1 cellular context compared by ENCODE assay signal in the genomic region with DNA sequence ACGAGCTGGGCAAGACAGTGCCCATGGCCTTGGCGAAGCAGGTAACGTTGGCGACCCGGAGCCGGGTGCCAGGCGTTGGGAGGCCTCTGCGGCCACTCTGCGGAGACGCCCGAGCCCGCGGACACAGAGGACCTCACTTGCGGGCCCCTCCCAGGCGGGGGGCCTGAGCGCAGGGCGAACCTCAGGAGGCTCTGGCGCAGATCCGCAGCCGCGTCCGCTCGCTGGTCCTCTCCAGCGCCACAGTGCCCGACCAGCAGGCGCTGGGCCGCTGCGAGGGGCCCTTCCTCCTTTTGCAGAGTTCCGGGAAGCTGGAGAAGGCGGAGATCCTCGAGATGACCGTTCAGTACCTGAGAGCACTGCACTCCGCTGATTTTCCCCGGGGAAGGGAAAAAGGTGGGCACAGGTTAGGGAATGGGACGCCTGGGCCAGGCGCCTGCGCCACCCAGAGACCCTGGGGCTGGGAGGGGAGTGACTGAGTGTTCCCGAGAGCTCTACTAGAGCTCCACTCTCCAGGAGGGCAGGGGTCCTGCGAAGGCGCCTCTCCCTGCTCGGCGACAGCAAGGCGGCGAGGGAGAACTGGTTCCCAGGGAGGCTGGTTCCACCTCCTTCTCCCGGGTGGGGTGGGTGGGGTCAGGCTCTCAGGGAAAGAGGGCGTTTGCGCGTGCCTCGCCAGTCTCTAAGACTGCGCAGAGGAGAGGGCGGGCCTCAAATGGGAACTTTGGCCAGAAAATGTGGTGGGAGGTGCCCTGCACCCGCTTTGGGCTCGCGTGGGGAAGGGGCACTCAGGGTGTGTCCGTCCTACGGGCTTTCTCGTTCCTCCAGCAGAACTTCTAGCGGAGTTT.
TF ChIP-seq lines count a peak whose summit lies in the region.

No MANE protein-coding gene starts in this region.

TF ChIP-seq in HEK293, 187 proteins besides CTCF, POLR2A, EP300 and RAD21 (continued from another document):
- TF ChIP-seq, protein P1, sequence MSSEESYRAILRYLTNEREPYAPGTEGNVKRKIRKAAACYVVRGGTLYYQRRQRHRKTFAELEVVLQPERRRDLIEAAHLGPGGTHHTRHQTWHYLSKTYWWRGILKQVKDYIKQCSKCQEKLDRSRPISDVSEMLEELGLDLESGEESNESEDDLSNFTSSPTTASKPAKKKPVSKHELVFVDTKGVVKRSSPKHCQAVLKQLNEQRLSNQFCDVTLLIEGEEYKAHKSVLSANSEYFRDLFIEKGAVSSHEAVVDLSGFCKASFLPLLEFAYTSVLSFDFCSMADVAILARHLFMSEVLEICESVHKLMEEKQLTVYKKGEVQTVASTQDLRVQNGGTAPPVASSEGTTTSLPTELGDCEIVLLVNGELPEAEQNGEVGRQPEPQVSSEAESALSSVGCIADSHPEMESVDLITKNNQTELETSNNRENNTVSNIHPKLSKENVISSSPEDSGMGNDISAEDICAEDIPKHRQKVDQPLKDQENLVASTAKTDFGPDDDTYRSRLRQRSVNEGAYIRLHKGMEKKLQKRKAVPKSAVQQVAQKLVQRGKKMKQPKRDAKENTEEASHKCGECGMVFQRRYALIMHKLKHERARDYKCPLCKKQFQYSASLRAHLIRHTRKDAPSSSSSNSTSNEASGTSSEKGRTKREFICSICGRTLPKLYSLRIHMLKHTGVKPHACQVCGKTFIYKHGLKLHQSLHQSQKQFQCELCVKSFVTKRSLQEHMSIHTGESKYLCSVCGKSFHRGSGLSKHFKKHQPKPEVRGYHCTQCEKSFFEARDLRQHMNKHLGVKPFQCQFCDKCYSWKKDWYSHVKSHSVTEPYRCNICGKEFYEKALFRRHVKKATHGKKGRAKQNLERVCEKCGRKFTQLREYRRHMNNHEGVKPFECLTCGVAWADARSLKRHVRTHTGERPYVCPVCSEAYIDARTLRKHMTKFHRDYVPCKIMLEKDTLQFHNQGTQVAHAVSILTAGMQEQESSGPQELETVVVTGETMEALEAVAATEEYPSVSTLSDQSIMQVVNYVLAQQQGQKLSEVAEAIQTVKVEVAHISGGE (tag by site-specific recombination; conservative IDR thresholded peaks at IDR 0.05; ENCODE audit: low read depth): peak; percentile 48; the same call in 1 of the 2 replicates
- TF ChIP-seq, protein P2, sequence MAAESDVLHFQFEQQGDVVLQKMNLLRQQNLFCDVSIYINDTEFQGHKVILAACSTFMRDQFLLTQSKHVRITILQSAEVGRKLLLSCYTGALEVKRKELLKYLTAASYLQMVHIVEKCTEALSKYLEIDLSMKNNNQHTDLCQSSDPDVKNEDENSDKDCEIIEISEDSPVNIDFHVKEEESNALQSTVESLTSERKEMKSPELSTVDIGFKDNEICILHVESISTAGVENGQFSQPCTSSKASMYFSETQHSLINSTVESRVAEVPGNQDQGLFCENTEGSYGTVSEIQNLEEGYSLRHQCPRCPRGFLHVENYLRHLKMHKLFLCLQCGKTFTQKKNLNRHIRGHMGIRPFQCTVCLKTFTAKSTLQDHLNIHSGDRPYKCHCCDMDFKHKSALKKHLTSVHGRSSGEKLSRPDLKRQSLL (tag by site-specific recombination; IDR thresholded peaks at IDR 0.05): 0 out of 2 replicates have a peak, but pooled peaks have one; percentile 17
- peak; percentile 54; the same call in 1 of the 2 replicates for TF ChIP-seq SP3 (tag by site-specific recombination; IDR thresholded peaks at IDR 0.05)
